Comparison of ENCODE assay signal across 8 cellular contexts in genomic region chr11:126716456-126717083, GRCh38.
DNase-seq lines count a peak whose midpoint lies in the region; ATAC-seq and TF ChIP-seq lines count a peak whose summit lies in the region.

No MANE protein-coding gene starts in this region.

- H4K20me1 ChIP-seq in H9 (ENCODE audit: control insufficient read depth, insufficient read depth, insufficient read length) = no peaks in the 10 kb centered on the region

- in situ Hi-C loops in brain microvascular endothelial cell (cut with HindIII; ENCODE audit: low pct_ligation_motif_present, low sequenced_read_pairs) = no loop called here

- no peak overlapping the region for H3K56ac ChIP-seq in H9 (ENCODE audit: insufficient read length, low read depth, low read length)

- DNase-seq in EH (ENCODE audit: low read depth) (peak; percentile 64), H9 (peak; percentile 57), NCI-H748 treated with DMSO at 0.1 percent for 48 hours (lab: John Stamatoyannopoulos, UW) (peak; percentile 41), brain microvascular endothelial cell (peak; percentile 36), upper lobe of right lung (no peak)
- no peak for DNase-seq in stimulated activated naive CD4-positive, alpha-beta T cell (lab: John Stamatoyannopoulos, UW)

- H3K9me3 ChIP-seq in H9 (ENCODE audit: control insufficient read depth, low read depth, low read length) (no peaks in the 10 kb centered on the region), liver (ENCODE audit: control insufficient read depth in 4 of 4, low read length in 3 of 4) (no peaks in the 10 kb centered on the region), upper lobe of right lung (no peaks in the 10 kb centered on the region)

- no peaks in the 10 kb centered on the region for H3K36me3 Mint-ChIP-seq in H9 (ENCODE audit: insufficient read depth in 1 of 3, low read depth in 3 of 3)

- peak; percentile 73 for ATAC-seq in upper lobe of right lung
- no peak for ATAC-seq in HG02763 (IDR thresholded peaks at IDR 0.05; ENCODE audit: unreplicated experiment)

- H3K36me3 ChIP-seq in brain microvascular endothelial cell (replicated peaks) = no peaks in the 10 kb centered on the region
- no peaks in the 10 kb centered on the region for H3K36me3 ChIP-seq in liver (ENCODE audit: control insufficient read depth in 4 of 4, insufficient read depth in 3 of 4, low read depth in 1 of 4, low read length in 3 of 4)
- no peaks in the 10 kb centered on the region for H3K36me3 ChIP-seq in upper lobe of right lung

- H2AFZ ChIP-seq in H9 (ENCODE audit: low read length) = no peak overlapping the region

- no peaks in the 10 kb centered on the region for H3K9me3 Mint-ChIP-seq in H9

- H3K79me1 ChIP-seq in H9 (ENCODE audit: insufficient read depth, low read depth, low read length, poor library complexity, severe bottlenecking) = no peaks in the 10 kb centered on the region

- no peak overlapping the region for H3K14ac ChIP-seq in H9 (ENCODE audit: insufficient read depth, low read length)

- no peak overlapping the region for H3K18ac ChIP-seq in H9 (ENCODE audit: insufficient read length, low read depth, low read length)

- H4K91ac ChIP-seq in H9 (ENCODE audit: insufficient read length, low read depth, low read length) = no peak overlapping the region

- no peak overlapping the region for H2BK120ac ChIP-seq in H9 (ENCODE audit: low read depth, low read length, poor library complexity, severe bottlenecking)

- H3K4me2 ChIP-seq in H9 (ENCODE audit: insufficient read depth, insufficient read length, low read length) = no peak overlapping the region

- no peak overlapping the region for H3K9ac ChIP-seq in H9 (ENCODE audit: extremely low read depth, insufficient read length, low read length)
- H3K9ac ChIP-seq in liver (ENCODE audit: low read depth in 1 of 2, low read length in 2 of 2) = no peak overlapping the region

- no peak overlapping the region for H4K8ac ChIP-seq in H9 (replicated peaks; ENCODE audit: insufficient read length, low read depth, low read length)

- no peak overlapping the region for H2AK5ac ChIP-seq in H9 (ENCODE audit: insufficient read length, low read length)

- no peak overlapping the region for H2BK20ac ChIP-seq in H9 (ENCODE audit: low read depth, low read length, poor library complexity, severe bottlenecking)

- H3K27me3 Mint-ChIP-seq in H9 (ENCODE audit: low read depth) = peaks cover 9% of the 10 kb centered on the region

- H2BK15ac ChIP-seq in H9 (ENCODE audit: low read depth, low read length) = no peak overlapping the region

- intact Hi-C loops in upper lobe of right lung (cut with DNase I) = loop anchor here (10.0 kb wide), 1 partner anchor 278 kb away; no protein-coding TSS in a partner anchor

- H3K27ac ChIP-seq in H9 (ENCODE audit: insufficient read length, low read depth, low read length) = no peak overlapping the region
- no peak overlapping the region for H3K27ac ChIP-seq in brain microvascular endothelial cell
- H3K27ac ChIP-seq in liver (ENCODE audit: low read depth in 1 of 2, low read length in 2 of 2) = no peak overlapping the region
- no peak overlapping the region for H3K27ac ChIP-seq in upper lobe of right lung

- H3K23me2 ChIP-seq in H9 (ENCODE audit: insufficient read length, low read depth, low read length, poor library complexity, severe bottlenecking) = no peaks in the 10 kb centered on the region

- no peak overlapping the region for H2BK12ac ChIP-seq in H9 (ENCODE audit: insufficient read length, low read depth, low read length)

- H3K27ac Mint-ChIP-seq in H9 = no peak overlapping the region

- H3K4me1 ChIP-seq in H9 (ENCODE audit: insufficient read depth, low read length) = no peaks in the 10 kb centered on the region
- H3K4me1 ChIP-seq in liver (ENCODE audit: control insufficient read depth in 4 of 4, insufficient read depth in 4 of 4, low read length in 3 of 4) = no peaks in the 10 kb centered on the region
- H3K4me1 ChIP-seq in upper lobe of right lung = no peaks in the 10 kb centered on the region

- TF ChIP-seq CTCF in H9 (conservative IDR thresholded peaks at IDR 0.05) = peak; percentile 80
- TF ChIP-seq CTCF in brain microvascular endothelial cell (IDR thresholded peaks at IDR 0.05; ENCODE audit: low read depth, low read length, missing control alignments) = peak; percentile 79
- TF ChIP-seq CTCF in liver (IDR thresholded peaks at IDR 0.05; ENCODE audit: low read depth, low read length, missing input control) = peak; percentile 72
- TF ChIP-seq CTCF in upper lobe of right lung (IDR thresholded peaks at IDR 0.05) = peak; percentile 62

- no peak overlapping the region for H3T11ph ChIP-seq in H9 (ENCODE audit: low read length)

- H3K4me3 Mint-ChIP-seq in H9 = no peak overlapping the region

- peak; percentile 83 to 87 for TF ChIP-seq RAD21 in liver (IDR thresholded peaks at IDR 0.05)

- no peak overlapping the region for H3K23ac ChIP-seq in H9 (ENCODE audit: insufficient read length, low read depth, low read length)

- H3K4me1 Mint-ChIP-seq in H9 = peaks cover 11 to 22% of the 10 kb centered on the region in 2 experiments

- H3K4me3 ChIP-seq in brain microvascular endothelial cell (ENCODE audit: low read depth, low read length) = no peak overlapping the region
- H3K4me3 ChIP-seq in liver (ENCODE audit: low read depth in 1 of 3, low read length in 3 of 3) = no peak overlapping the region
- no peak overlapping the region for H3K4me3 ChIP-seq in upper lobe of right lung

- no peak overlapping the region for H3K4ac ChIP-seq in H9 (ENCODE audit: low read depth, low read length)

- no CpG with 5 or more reads among the region's 4 CpGs for WGBS in H9 (ENCODE audit: extremely low coverage, insufficient read length, low lambda C conversion rate)
- WGBS in liver = 76% methylated on average over 4 of the region's 4 CpGs

- H4K5ac ChIP-seq in H9 (ENCODE audit: insufficient read length, low read depth, low read length) = no peak overlapping the region

- H3K79me2 ChIP-seq in H9 (ENCODE audit: insufficient read depth, low read length) = no peaks in the 10 kb centered on the region

- no peak overlapping the region for H2BK5ac ChIP-seq in H9 (ENCODE audit: insufficient read length, low read length)

- H3K27me3 ChIP-seq in H9 (ENCODE audit: insufficient read depth, low read length) (no peaks in the 10 kb centered on the region), brain microvascular endothelial cell (replicated peaks) (no peaks in the 10 kb centered on the region), liver (ENCODE audit: control insufficient read depth in 4 of 4, insufficient read depth in 4 of 4, low read length in 3 of 4) (no peaks in the 10 kb centered on the region), upper lobe of right lung (peaks cover 12% of the 10 kb centered on the region)

TF ChIP-seq in liver, 16 proteins besides CTCF, POLR2A, EP300 and RAD21:
- TF ChIP-seq NR2F2 (IDR thresholded peaks at IDR 0.05) (no peak), EGR1 (IDR thresholded peaks at IDR 0.05; ENCODE audit: low read depth in 2 of 2) (no peak), FOXA2 (IDR thresholded peaks at IDR 0.05) (no peak), FOXA1 (IDR thresholded peaks at IDR 0.05) (no peak), MAX (IDR thresholded peaks at IDR 0.05) (no peak), TAF1 (conservative IDR thresholded peaks at IDR 0.05) (no peak), YY1 (IDR thresholded peaks at IDR 0.05) (no peak), ATF3 (IDR thresholded peaks at IDR 0.05) (no peak)

Comparison
In these comparisons a context has a peak if more than half of its experiments do, and no peak if none do; other contexts are left out.
1. DNase-seq: peak in EH (single experiment), H9 (single experiment), NCI-H748 treated with DMSO at 0.1 percent for 48 hours (single experiment) and brain microvascular endothelial cell (single experiment); none in upper lobe of right lung (single experiment) and stimulated activated naive CD4-positive, alpha-beta T cell (0 of 6).
2. Peak in every context shown above with its lines, with median percentiles within 50 percentile points of each other: CTCF ChIP-seq.